Comparison of ENCODE assay signal across 21 cellular contexts in genomic region chr6:138157986-138158638, GRCh38. TPM values are rescaled to one million over a fixed set of nuclear protein-coding genes. Genes with fewer than 3 reads are reported as not detected.
DNase-seq lines count a peak whose midpoint lies in the region; ATAC-seq and TF ChIP-seq lines count a peak whose summit lies in the region.
"Had no signal": no experiment of that assay in that cellular context is flagged by ENCODE, and none has a peak within 500 bp of the region (broad histone marks: within the 10 kb centered on the region; RNA-seq: fewer than 3 reads in every experiment).

No MANE protein-coding gene starts in this region.

- H2AFZ ChIP-seq in H9 (ENCODE audit: low read length): no peak overlapping the region

- H3K27ac ChIP-seq in brain microvascular endothelial cell: no peak overlapping the region
- H3K27ac ChIP-seq in H9 (ENCODE audit: insufficient read length, low read depth, low read length): no peak overlapping the region
- H3K27ac ChIP-seq: sigmoid colon, thoracic aorta, WERI-Rb-1 had no signal

- peaks cover 5% of the 10 kb centered on the region in 2 experiments; a peak in 4 of 5 replicates for H3K9me3 Mint-ChIP-seq in H9

- no peak overlapping the region for H4K8ac ChIP-seq in H9 (replicated peaks; ENCODE audit: insufficient read length, low read depth, low read length)

- no peaks in the 10 kb centered on the region for H3K9me3 ChIP-seq in H9 (ENCODE audit: control insufficient read depth, low read depth, low read length)
- H3K9me3 ChIP-seq: thoracic aorta had no signal

- H2BK15ac ChIP-seq in H9 (ENCODE audit: low read depth, low read length): no peak overlapping the region

- no peak overlapping the region for H3K56ac ChIP-seq in H9 (ENCODE audit: insufficient read length, low read depth, low read length)

- H3K27me3 ChIP-seq in brain microvascular endothelial cell (replicated peaks): peaks cover 40% of the 10 kb centered on the region
- H3K27me3 ChIP-seq in H9 (ENCODE audit: insufficient read depth, low read length): peaks cover 2% of the 10 kb centered on the region

- TF ChIP-seq CTCF in brain microvascular endothelial cell (IDR thresholded peaks at IDR 0.05; ENCODE audit: low read depth, low read length, missing control alignments) (no peak), H9 (conservative IDR thresholded peaks at IDR 0.05) (no peak)

- H3K14ac ChIP-seq in H9 (ENCODE audit: insufficient read depth, low read length): no peak overlapping the region

- no peak overlapping the region for H3K4me3 Mint-ChIP-seq in H9
- H3K4me3 Mint-ChIP-seq: nephron progenitor cell; T-helper 2 cell treated with Interferon-gamma antibody and Interleukin-4, amounts not matched to agents 5 μg/mL and 100 μg/mL, for 36 hours had no signal

- H3K4me3 ChIP-seq in brain microvascular endothelial cell (ENCODE audit: low read depth, low read length): no peak overlapping the region
- H3K4me3 ChIP-seq: sigmoid colon, thoracic aorta had no signal

- no peak overlapping the region for H2BK20ac ChIP-seq in H9 (ENCODE audit: low read depth, low read length, poor library complexity, severe bottlenecking)

- no peak for ATAC-seq in HG02610 (IDR thresholded peaks at IDR 0.05; ENCODE audit: unreplicated experiment)
- ATAC-seq: left lobe of liver, SK-N-SH treated with all-trans-retinoic acid at 6 μM for 48 hours had no signal

- H3K79me2 ChIP-seq in H9 (ENCODE audit: insufficient read depth, low read length): no peaks in the 10 kb centered on the region

- H3K4me2 ChIP-seq in H9 (ENCODE audit: insufficient read depth, insufficient read length, low read length): no peak overlapping the region

- H3K9ac ChIP-seq in H9 (ENCODE audit: extremely low read depth, insufficient read length, low read length): no peak overlapping the region

- no peak overlapping the region for H2BK120ac ChIP-seq in H9 (ENCODE audit: low read depth, low read length, poor library complexity, severe bottlenecking)

- H3K36me3 ChIP-seq in brain microvascular endothelial cell (replicated peaks): no peaks in the 10 kb centered on the region
- H3K36me3 ChIP-seq: sigmoid colon, thoracic aorta, WERI-Rb-1 had no signal

- no peak overlapping the region for H3K27ac Mint-ChIP-seq in H9
- H3K27ac Mint-ChIP-seq: CD14-positive monocyte; nephron progenitor cell; T-helper 2 cell treated with Interferon-gamma antibody and Interleukin-4, amounts not matched to agents 5 μg/mL and 100 μg/mL, for 36 hours had no signal

- no peak overlapping the region for H2AK5ac ChIP-seq in H9 (ENCODE audit: insufficient read length, low read length)

- H3K18ac ChIP-seq in H9 (ENCODE audit: insufficient read length, low read depth, low read length): no peak overlapping the region

- no peak overlapping the region for H3T11ph ChIP-seq in H9 (ENCODE audit: low read length)

- H2BK12ac ChIP-seq in H9 (ENCODE audit: insufficient read length, low read depth, low read length): no peak overlapping the region

- no peak overlapping the region for H3K23ac ChIP-seq in H9 (ENCODE audit: insufficient read length, low read depth, low read length)

- no peaks in the 10 kb centered on the region for H4K20me1 ChIP-seq in H9 (ENCODE audit: control insufficient read depth, insufficient read depth, insufficient read length)

- no CpG with 5 or more reads among the region's 4 CpGs for WGBS in H9 (ENCODE audit: extremely low coverage, insufficient read length, low lambda C conversion rate)

- peaks cover 14% of the 10 kb centered on the region for H3K23me2 ChIP-seq in H9 (ENCODE audit: insufficient read length, low read depth, low read length, poor library complexity, severe bottlenecking)

- DNase-seq in Caki2 (ENCODE audit: low read depth): peak; percentile 19
- peak; percentile 51 for DNase-seq in HuH-7.5 (ENCODE audit: low spot score)
- peak; percentile 16 for DNase-seq in brain microvascular endothelial cell
- peak; percentile 21 for DNase-seq in left kidney (ENCODE audit: low read depth, low spot score)
- DNase-seq in NCI-H2171 treated with DMSO at 0.1 percent for 48 hours (lab: John Stamatoyannopoulos, UW): no peak
- DNase-seq in NOMO-1 treated with dmso at 0.1 percent for 144 hours (lab: John Stamatoyannopoulos, UW; ENCODE audit: unreplicated experiment): no peak
- DNase-seq in H9: no peak
- DNase-seq: activated effector memory CD4-positive, alpha-beta T cell treated with Interleukin-2 at 50 U/mL for 16 hours; DMS 273 treated with DMSO at 0.1 percent for 48 hours; erythroblast; IMR-90; NCI-H187; nephron progenitor cell; sigmoid colon; WERI-Rb-1 had no signal

- peaks cover 16 to 18% of the 10 kb centered on the region in 2 experiments for H3K4me1 Mint-ChIP-seq in H9

- no peak overlapping the region for H3K4ac ChIP-seq in H9 (ENCODE audit: low read depth, low read length)

- no peak overlapping the region for H4K91ac ChIP-seq in H9 (ENCODE audit: insufficient read length, low read depth, low read length)

- no peaks in the 10 kb centered on the region for H3K79me1 ChIP-seq in H9 (ENCODE audit: insufficient read depth, low read depth, low read length, poor library complexity, severe bottlenecking)

- in situ Hi-C loops in Caki2 (cut with HindIII; ENCODE audit: low pct_unique_long_range_greater_than_20kb, low sequenced_read_pairs): no loop called here
- in situ Hi-C loops in brain microvascular endothelial cell (cut with HindIII; ENCODE audit: low pct_ligation_motif_present, low sequenced_read_pairs): no loop called here

- peaks cover 22% of the 10 kb centered on the region for H3K27me3 Mint-ChIP-seq in H9 (ENCODE audit: low read depth)

- peaks cover 0 to 5% (median 4%) of the 10 kb centered on the region in 3 experiments; a peak in 3 of 7 replicates for H3K36me3 Mint-ChIP-seq in H9 (ENCODE audit: insufficient read depth in 1 of 3, low read depth in 3 of 3)

- no peak overlapping the region for H2BK5ac ChIP-seq in H9 (ENCODE audit: insufficient read length, low read length)

- H4K5ac ChIP-seq in H9 (ENCODE audit: insufficient read length, low read depth, low read length): no peak overlapping the region

- H3K4me1 ChIP-seq in H9 (ENCODE audit: insufficient read depth, low read length): no peaks in the 10 kb centered on the region

RNA-seq across cellular contexts. Expression of gene ARFGEF3, which starts 3.6 kb away (rescaled TPM):
- 4.5 and 5.5 TPM in 2 replicates for total RNA-seq in Caki2 (2014; rRNA removed; shearing (Covaris generic); ENCODE audit: low replicate concordance)
- total RNA-seq in H9 (2021): 12.5 and 13.7 TPM in 2 replicates

RNA-seq across cellular contexts. Expression of gene PERP, which starts 50.9 kb away (rescaled TPM):
- total RNA-seq in Caki2 (2014; rRNA removed; shearing (Covaris generic); ENCODE audit: low replicate concordance): 229 and 255 TPM in 2 replicates
- 28.7 and 28.9 TPM in 2 replicates for total RNA-seq in H9 (2021)

Comparison
In these comparisons a context has a peak if more than half of its experiments do, and no peak if none do; other contexts are left out.
1. DNase-seq: peak in Caki2 (single experiment), HuH-7.5 (single experiment), brain microvascular endothelial cell (single experiment) and left kidney (single experiment); none in NCI-H2171 treated with DMSO at 0.1 percent for 48 hours (single experiment), NOMO-1 treated with dmso at 0.1 percent for 144 hours (single experiment) and H9 (single experiment).